ENCODE assay signal across 1 cellular context in genomic region chr13:112434937-112435523, GRCh38.
TF ChIP-seq lines count a peak whose summit lies in the region.

No MANE protein-coding gene starts in this region.

TF ChIP-seq in endothelial cell of umbilical vein, 7 proteins besides CTCF, POLR2A, EP300 and RAD21 (continued from another document):
- TF ChIP-seq, protein P1, sequence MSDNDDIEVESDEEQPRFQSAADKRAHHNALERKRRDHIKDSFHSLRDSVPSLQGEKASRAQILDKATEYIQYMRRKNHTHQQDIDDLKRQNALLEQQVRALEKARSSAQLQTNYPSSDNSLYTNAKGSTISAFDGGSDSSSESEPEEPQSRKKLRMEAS (IDR thresholded peaks at IDR 0.05; ENCODE audit: insufficient read depth, insufficient read length), result peak; percentile 32
